ENCODE assay signal across 19 cellular contexts in the genomic region with DNA sequence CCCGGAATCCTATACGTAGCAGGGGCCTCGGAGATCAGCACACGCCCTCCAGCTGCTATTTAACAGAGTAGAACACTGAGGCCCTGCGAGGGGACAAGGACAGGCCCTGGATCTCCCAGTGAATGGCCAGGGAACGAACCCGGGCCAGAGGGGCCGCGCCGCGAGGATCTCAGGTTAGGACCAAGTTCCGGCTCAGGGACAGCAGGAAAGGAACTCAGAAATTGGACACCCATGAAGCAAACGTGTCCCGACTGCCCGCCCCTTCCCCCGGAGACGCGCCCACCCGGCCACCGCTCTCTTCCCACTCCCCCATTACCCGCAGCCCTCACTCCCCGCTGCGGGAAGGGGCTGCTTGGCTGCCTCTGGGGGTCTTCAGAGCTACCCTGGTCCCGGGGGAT. TPM values are rescaled to one million over a fixed set of nuclear protein-coding genes. Genes with fewer than 3 reads are reported as not detected.
A peak's percentile ranks its signal among the peaks of the same experiment; 100 is the strongest.
DNase-seq lines count a peak whose midpoint lies in the region; ATAC-seq, FAIRE-seq and TF ChIP-seq lines count a peak whose summit lies in the region.
"Had no signal": no experiment of that assay in that cellular context is flagged by ENCODE, and none has a peak within 500 bp of the region (broad histone marks: within the 10 kb centered on the region; RNA-seq: fewer than 3 reads in every experiment).

No MANE protein-coding gene starts in this region.

- H3K18ac ChIP-seq in H9 (ENCODE audit: insufficient read length, low read depth, low read length) (no peak overlapping the region), H1 (ENCODE audit: extremely low read depth, low read length) (no peak overlapping the region)

- no peak overlapping the region for H3T11ph ChIP-seq in H9 (ENCODE audit: low read length)

- H3K79me1 ChIP-seq in H9 (ENCODE audit: insufficient read depth, low read depth, low read length, poor library complexity, severe bottlenecking) (no peaks in the 10 kb centered on the region), H1 (ENCODE audit: low read depth, low read length) (no peaks in the 10 kb centered on the region)

- H3K27ac ChIP-seq in H9 (ENCODE audit: insufficient read length, low read depth, low read length) (no peak overlapping the region), H1 (ENCODE audit: low read depth, low read length) (no peak overlapping the region), neural cell (ENCODE audit: low read length) (no peak overlapping the region)
- H3K27ac ChIP-seq: neutrophil, skin epidermis had no signal

- ATAC-seq in HG02973 (IDR thresholded peaks at IDR 0.05; ENCODE audit: unreplicated experiment): no peak
- ATAC-seq: left ventricle myocardium superior had no signal

- H3K36me3 Mint-ChIP-seq in H9 (ENCODE audit: insufficient read depth in 1 of 3, low read depth in 3 of 3): peaks cover 0 to 1% (median 0%) of the 10 kb centered on the region in 3 experiments; a peak in 3 of 7 replicates

- H2BK12ac ChIP-seq in H9 (ENCODE audit: insufficient read length, low read depth, low read length) (no peak overlapping the region), H1 (ENCODE audit: low read depth, low read length) (no peak overlapping the region)

- H3K14ac ChIP-seq in H9 (ENCODE audit: insufficient read depth, low read length) (no peak overlapping the region), H1 (ENCODE audit: insufficient read length) (no peak overlapping the region)

- H3K56ac ChIP-seq in H9 (ENCODE audit: insufficient read length, low read depth, low read length) (no peak overlapping the region), H1 (replicated peaks; ENCODE audit: insufficient read length, low read depth, low read length) (no peak overlapping the region)

- H3K4me3 Mint-ChIP-seq in H9: peak overlapping the region in 1 of 2 experiments; percentile 74; a peak in 3 of 5 replicates

- no peaks in the 10 kb centered on the region for H3K79me2 ChIP-seq in H9 (ENCODE audit: insufficient read depth, low read length)
- H3K79me2 ChIP-seq in H1 (ENCODE audit: control insufficient read depth in 1 of 2, insufficient read depth in 2 of 2, low read length in 2 of 2): no peaks in the 10 kb centered on the region
- H3K79me2 ChIP-seq in neural cell (replicated peaks; ENCODE audit: insufficient read depth, low read length): no peaks in the 10 kb centered on the region

- CTCF ChIA-PET in H1 (lab: Charles Lee; ENCODE audit: partially characterized antibody): interaction anchor here (0.7 to 1.2 kb wide), 3 partner anchors 9 to 143 kb away, joined by 3 read pairs; no protein-coding TSS in a partner anchor

- H2BK20ac ChIP-seq in H9 (ENCODE audit: low read depth, low read length, poor library complexity, severe bottlenecking) (no peak overlapping the region), H1 (ENCODE audit: low read length) (no peak overlapping the region)

- H3K27ac Mint-ChIP-seq in H9: no peak overlapping the region

- H2BK120ac ChIP-seq in H9 (ENCODE audit: low read depth, low read length, poor library complexity, severe bottlenecking) (no peak overlapping the region), H1 (replicated peaks; ENCODE audit: low read depth, low read length) (no peak overlapping the region)

- TF ChIP-seq EP300 in H1 (IDR thresholded peaks at IDR 0.05; ENCODE audit: borderline replicate concordance in 1 of 2, low read depth in 2 of 2, low read length in 2 of 2) (no peak), neural cell (conservative IDR thresholded peaks at IDR 0.05; ENCODE audit: poor library complexity, severe bottlenecking) (no peak)

- H2AK5ac ChIP-seq in H9 (ENCODE audit: insufficient read length, low read length) (no peak overlapping the region), H1 (ENCODE audit: low read depth, low read length) (no peak overlapping the region)

- H4K91ac ChIP-seq in H9 (ENCODE audit: insufficient read length, low read depth, low read length): no peak overlapping the region
- no peak overlapping the region for H4K91ac ChIP-seq in H1 (replicated peaks; ENCODE audit: insufficient read length, low read length)

- H3K27me3 ChIP-seq in H9 (ENCODE audit: insufficient read depth, low read length) (peaks cover 94% of the 10 kb centered on the region), H1 (replicated peaks in 1 of 4; ENCODE audit: control insufficient read depth in 3 of 4, extremely low read depth in 1 of 4, insufficient read depth in 3 of 4, low read length in 3 of 4) (peaks cover 98 to 100% (median 99%) of the 10 kb centered on the region in 4 experiments), neural cell (ENCODE audit: insufficient read depth, low read depth, low read length) (peaks cover 98% of the 10 kb centered on the region)

- no peaks in the 10 kb centered on the region for H3F3A ChIP-seq in neural cell (ENCODE audit: insufficient read depth, low read length, poor library complexity, severe bottlenecking)

- FAIRE-seq in H1 (lab: Jason Lieb, UNC): no peak

- H4K5ac ChIP-seq in H9 (ENCODE audit: insufficient read length, low read depth, low read length) (no peak overlapping the region), H1 (ENCODE audit: insufficient read length, low read depth, low read length) (no peak overlapping the region)

- no peak overlapping the region for H2BK5ac ChIP-seq in H9 (ENCODE audit: insufficient read length, low read length)
- no peak overlapping the region for H2BK5ac ChIP-seq in H1 (ENCODE audit: low read depth, low read length)

- peaks cover 3% of the 10 kb centered on the region in 2 experiments; a peak in 1 of 5 replicates for H3K9me3 Mint-ChIP-seq in H9

- peak; percentile 15 for DNase-seq in NCI-H146 (lab: John Stamatoyannopoulos, UW)
- DNase-seq in NCI-H146 treated with DMSO at 0.1 percent for 48 hours (lab: John Stamatoyannopoulos, UW; ENCODE audit: unreplicated experiment): no peak
- DNase-seq in H9: peak; percentile 80
- DNase-seq in H1 (ENCODE audit: low read depth in 1 of 2, low spot score in 2 of 2): peak in 1 of 2 experiments; percentile 80
- no peak for DNase-seq in cerebellum (ENCODE audit: low spot score)
- no peak for DNase-seq in NCI-H1417 treated with DMSO at 0.1 percent for 48 hours (lab: John Stamatoyannopoulos, UW)
- DNase-seq: 8988T; activated CD4-positive, alpha-beta T cell treated with anti-CD3 and anti-CD28 coated beads, Interleukin-2, amount 50 U/mL, for 48 hours; activated naive CD4-positive, alpha-beta T cell; Caco-2; left ventricle myocardium superior; NCI-H2227 treated with DMSO at 0.1 percent for 48 hours had no signal

- no peak for TF ChIP-seq CTCF in H9 (conservative IDR thresholded peaks at IDR 0.05)
- no peak for TF ChIP-seq CTCF in H1 (IDR thresholded peaks at IDR 0.05; ENCODE audit: control extremely low read depth in 1 of 3, insufficient read depth in 1 of 3, low read depth in 1 of 3, low read length in 3 of 3)
- TF ChIP-seq CTCF in neural cell (IDR thresholded peaks at IDR 0.05; ENCODE audit: poor library complexity, severe bottlenecking): no peak

- H3K4me3 ChIP-seq in H1 (ENCODE audit: extremely low read depth in 1 of 4, insufficient read depth in 2 of 4, low read depth in 3 of 4, low read length in 4 of 4) (peak overlapping the region; percentile 15 to 59 (median 37); a peak in 5 of 8 replicates), neural cell (ENCODE audit: low read length) (no peak overlapping the region)

- no peak for TF ChIP-seq POLR2A in H1 (IDR thresholded peaks at IDR 0.05; ENCODE audit: control extremely low read depth in 1 of 2, low read depth in 2 of 2, low read length in 2 of 2)

- H2AFZ ChIP-seq in H9 (ENCODE audit: low read length) (no peak overlapping the region), H1 (ENCODE audit: low read length) (no peak overlapping the region), neural cell (ENCODE audit: low read depth, low read length) (no peak overlapping the region)

- H3K27me3 Mint-ChIP-seq in H9 (ENCODE audit: low read depth): peaks cover 93% of the 10 kb centered on the region

- no peak overlapping the region for H3K9ac ChIP-seq in H9 (ENCODE audit: extremely low read depth, insufficient read length, low read length)
- no peak overlapping the region for H3K9ac ChIP-seq in H1 (replicated peaks in 1 of 4; ENCODE audit: extremely low read depth in 1 of 4, low read depth in 3 of 4, low read length in 3 of 4)
- no peak overlapping the region for H3K9ac ChIP-seq in neural cell (ENCODE audit: low read length)

- peak overlapping the region; percentile 82 for H3K4me2 ChIP-seq in H9 (ENCODE audit: insufficient read depth, insufficient read length, low read length)
- peak overlapping the region; percentile 72 for H3K4me2 ChIP-seq in H1 (ENCODE audit: insufficient read depth in 1 of 2, low read depth in 2 of 2, low read length in 2 of 2)
- no peak overlapping the region for H3K4me2 ChIP-seq in neural cell (ENCODE audit: low read length)

- H2BK15ac ChIP-seq in H9 (ENCODE audit: low read depth, low read length) (no peak overlapping the region), H1 (ENCODE audit: low read length) (no peak overlapping the region)

- peaks cover 17 to 38% of the 10 kb centered on the region in 2 experiments for H3K4me1 Mint-ChIP-seq in H9

- POLR2A ChIA-PET in H1 (lab: Charles Lee; ENCODE audit: partially characterized antibody): interaction anchor here (0.7 kb wide), 1 partner anchor 12 kb away, joined by 3 read pairs; no protein-coding TSS in a partner anchor

- no peaks in the 10 kb centered on the region for H4K20me1 ChIP-seq in H9 (ENCODE audit: control insufficient read depth, insufficient read depth, insufficient read length)
- peaks cover 13 to 27% of the 10 kb centered on the region in 2 experiments for H4K20me1 ChIP-seq in H1 (replicated peaks in 1 of 2; ENCODE audit: control insufficient read depth in 1 of 2, insufficient read depth in 2 of 2, low read length in 2 of 2)
- no peaks in the 10 kb centered on the region for H4K20me1 ChIP-seq in neural cell (ENCODE audit: insufficient read depth)

- peaks cover 0 to 6% (median 0%) of the 10 kb centered on the region in 4 experiments; a peak in 1 of 8 replicates for H3K36me3 ChIP-seq in H1 (ENCODE audit: control insufficient read depth in 2 of 4, insufficient read depth in 4 of 4, low read length in 3 of 4)
- H3K36me3 ChIP-seq in neural cell (ENCODE audit: insufficient read depth, low read length): no peaks in the 10 kb centered on the region
- H3K36me3 ChIP-seq: neutrophil had no signal

- WGBS in H9 (ENCODE audit: extremely low coverage, insufficient read length, low lambda C conversion rate): no CpG with 5 or more reads among the region's 24 CpGs
- 4% methylated on average over 22 of the region's 24 CpGs; no CpG with 5 or more reads in 1 of the 2 experiments for WGBS in H1 (ENCODE audit: extremely low coverage in 1 of 2, insufficient coverage in 1 of 2, insufficient read length in 1 of 2, insufficient replicate concordance in 2 of 2, low coverage in 1 of 2, low lambda C conversion rate in 2 of 2, missing lambda C conversion rate in 1 of 2), 2 experiments

- no peak for TF ChIP-seq RAD21 in H1 (IDR thresholded peaks at IDR 0.05 in 1 of 2, conservative IDR thresholded peaks at IDR 0.05 in 1 of 2; ENCODE audit: low read depth in 2 of 2, low read length in 2 of 2)
- TF ChIP-seq RAD21 in neural cell (conservative IDR thresholded peaks at IDR 0.05): no peak

- H3K4me1 ChIP-seq in H9 (ENCODE audit: insufficient read depth, low read length) (peaks cover 4% of the 10 kb centered on the region; the same call in 1 of the 2 replicates), H1 (replicated peaks in 1 of 4; ENCODE audit: control insufficient read depth in 3 of 4, insufficient read depth in 4 of 4, low read length in 3 of 4) (peaks cover 10 to 35% (median 18%) of the 10 kb centered on the region in 4 experiments)
- H3K4me1 ChIP-seq: Caco-2 had no signal

- H4K8ac ChIP-seq in H9 (replicated peaks; ENCODE audit: insufficient read length, low read depth, low read length) (no peak overlapping the region), H1 (ENCODE audit: extremely low read depth, insufficient read depth, low read length) (no peak overlapping the region)

- no peaks in the 10 kb centered on the region for H3K9me2 ChIP-seq in neural cell (ENCODE audit: insufficient read depth, low read length)

- no peak overlapping the region for H3K23ac ChIP-seq in H9 (ENCODE audit: insufficient read length, low read depth, low read length)
- no peak overlapping the region for H3K23ac ChIP-seq in H1 (ENCODE audit: insufficient read length)

- H3K23me2 ChIP-seq in H9 (ENCODE audit: insufficient read length, low read depth, low read length, poor library complexity, severe bottlenecking) (peaks cover 22% of the 10 kb centered on the region), H1 (ENCODE audit: low read depth, low read length) (peaks cover 17% of the 10 kb centered on the region; the same call in 1 of the 2 replicates)

- H3K4ac ChIP-seq in H9 (ENCODE audit: low read depth, low read length) (no peak overlapping the region), H1 (replicated peaks; ENCODE audit: insufficient read length, low read depth, low read length) (no peak overlapping the region)

- H3K9me3 ChIP-seq in H9 (ENCODE audit: control insufficient read depth, low read depth, low read length): no peaks in the 10 kb centered on the region
- no peaks in the 10 kb centered on the region for H3K9me3 ChIP-seq in H1 (ENCODE audit: insufficient read depth in 2 of 2, low read depth in 1 of 2, low read length in 1 of 2)
- no peaks in the 10 kb centered on the region for H3K9me3 ChIP-seq in neural cell (ENCODE audit: low read length)
- H3K9me3 ChIP-seq: Caco-2, neutrophil had no signal

RNA-seq across cellular contexts. Expression of gene FOXE1, which starts 1.0 kb away (rescaled TPM):
- total RNA-seq in H9 (2021): not detected in 2 replicates
- not detected in 2 replicates for total RNA-seq in H1 (2021; fragmentation: NEBNext Ultra II Directional; extraction: Animal tissue kit (Norgen Biotek cat#: 25700))
- polyA plus RNA-seq in H1 (2011; rRNA removed): 0.03 TPM in 2 replicates
- 0.03 TPM for polyA plus RNA-seq in H1 (2011; cell fraction: cytosol; rRNA removed)
- polyA plus RNA-seq in H1 (2011; cell fraction: nucleus; rRNA removed): not detected
- not detected in 4 replicates for polyA plus RNA-seq in H1 (2012, experiment 1 of 2)
- polyA plus RNA-seq in H1 (2012, experiment 2 of 2): 0.07 TPM
- polyA plus RNA-seq in H1 (2013, experiment 1 of 2): 0.04 TPM
- 0.04 TPM for polyA plus RNA-seq in H1 (2013, experiment 2 of 2)
- polyA minus RNA-seq in H1 (2011; rRNA and poly(A)+ RNA removed): 0.03 and 0.05 TPM in 2 replicates
- polyA minus RNA-seq in H1 (2011; cell fraction: cytosol; rRNA and poly(A)+ RNA removed): not detected
- not detected for polyA minus RNA-seq in H1 (2011; cell fraction: nucleus; rRNA and poly(A)+ RNA removed)
- 0.14 TPM in 1 of 2 replicates, not detected in the other for polyA plus RNA-seq in neural cell
- polyA minus RNA-seq in neural cell: not detected in 2 replicates
- not detected for total RNA-seq in cerebellum
- total RNA-seq: Caco-2; HT1080; left ventricle myocardium superior; T-helper 1 cell treated with Interleukin-12 subunit alpha and Interleukin-12 subunit beta and Interleukin-4 antibody, amounts not matched to agents 30 ng/mL and 1 ng/mL, for 36 hours; temporal lobe had no signal

Comparison
In these comparisons a context has a peak if more than half of its experiments do, and no peak if none do; other contexts are left out.
1. DNase-seq: peak in NCI-H146 (single experiment) and H9 (single experiment); none in NCI-H146 treated with DMSO at 0.1 percent for 48 hours (single experiment), cerebellum (single experiment) and NCI-H1417 treated with DMSO at 0.1 percent for 48 hours (single experiment).